In the genomic region with DNA sequence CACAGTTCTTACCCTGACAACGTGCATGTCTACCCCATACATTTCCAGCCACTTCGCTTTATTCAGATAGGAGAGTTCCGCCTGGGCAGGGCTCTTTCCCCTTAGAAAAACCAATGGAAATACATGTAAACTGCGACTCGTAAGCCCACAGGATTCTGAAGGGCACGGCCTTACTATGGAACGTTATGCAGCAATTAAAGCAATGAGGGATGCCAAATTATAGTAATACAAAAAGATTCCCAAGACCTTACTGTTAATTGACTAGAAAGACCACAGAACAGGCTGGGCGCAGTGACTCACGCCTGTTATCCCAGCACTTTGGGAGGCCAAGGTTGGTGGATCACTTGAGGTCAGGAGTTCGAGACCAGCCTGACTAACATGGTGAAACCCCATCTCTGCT, we compare ENCODE assay signal across 30 cellular contexts.
DNase-seq lines count a peak whose midpoint lies in the region; ATAC-seq and TF ChIP-seq lines count a peak whose summit lies in the region.
"Had no signal": no experiment of that assay in that cellular context is flagged by ENCODE, and none has a peak within 500 bp of the region (broad histone marks: within the 10 kb centered on the region; RNA-seq: fewer than 3 reads in every experiment).

No MANE protein-coding gene starts in this region.

- H3K4me2 ChIP-seq in neural progenitor cell: no peak overlapping the region

- TF ChIP-seq CTCF in astrocyte of the spinal cord (IDR thresholded peaks at IDR 0.05; ENCODE audit: low read depth, low read length) (no peak), neural progenitor cell (IDR thresholded peaks at IDR 0.05) (no peak)

- H3K27ac ChIP-seq in neural progenitor cell: no peak overlapping the region
- H3K27ac ChIP-seq: 22Rv1, brain microvascular endothelial cell, neutrophil, testis had no signal

- H3K4me3 ChIP-seq in MG63: no peak overlapping the region
- no peak overlapping the region for H3K4me3 ChIP-seq in astrocyte of the spinal cord (ENCODE audit: low read depth, low read length)
- H3K4me3 ChIP-seq in neural progenitor cell: no peak overlapping the region
- H3K4me3 ChIP-seq: testis had no signal

- H3K27ac Mint-ChIP-seq in neural progenitor cell (peak overlapping the region; percentile 18), T-cell (no peak overlapping the region)
- H3K27ac Mint-ChIP-seq: activated CD4-positive, alpha-beta memory T cell treated with anti-CD3 and anti-CD28 coated beads for 36 hours; activated naive CD8-positive, alpha-beta T cell treated with anti-CD3 and anti-CD28 coated beads, Interleukin-2, amount 50 U/mL, for 24 hours; stimulated activated naive CD8-positive, alpha-beta T cell treated with anti-CD3 and anti-CD28 coated beads, Interleukin-15, Interleukin-2, amounts not matched to agents 100 ng/mL and 50 ng/mL, for 24 hours; T-helper 17 cell had no signal

- H3K36me3 Mint-ChIP-seq in neural progenitor cell (no peaks in the 10 kb centered on the region), T-cell (no peaks in the 10 kb centered on the region)
- H3K36me3 Mint-ChIP-seq: activated CD4-positive, alpha-beta memory T cell treated with anti-CD3 and anti-CD28 coated beads for 36 hours; naive B cell had no signal

- no peak overlapping the region for H3K4me3 Mint-ChIP-seq in neural progenitor cell
- H3K4me3 Mint-ChIP-seq in T-cell: no peak overlapping the region
- H3K4me3 Mint-ChIP-seq: activated CD4-positive, alpha-beta memory T cell treated with anti-CD3 and anti-CD28 coated beads for 36 hours; activated naive CD8-positive, alpha-beta T cell treated with anti-CD3 and anti-CD28 coated beads, Interleukin-2, amount 50 U/mL, for 24 hours; naive B cell; stimulated activated naive CD8-positive, alpha-beta T cell treated with anti-CD3 and anti-CD28 coated beads, Interleukin-15, Interleukin-2, amounts not matched to agents 100 ng/mL and 50 ng/mL, for 24 hours; T-helper 17 cell had no signal

- in situ Hi-C loops in astrocyte of the spinal cord (cut with HindIII; ENCODE audit: low sequenced_read_pairs): no loop called here

- no peaks in the 10 kb centered on the region for H3K9me3 Mint-ChIP-seq in neural progenitor cell
- H3K9me3 Mint-ChIP-seq in T-cell: no peaks in the 10 kb centered on the region
- H3K9me3 Mint-ChIP-seq: activated CD4-positive, alpha-beta memory T cell treated with anti-CD3 and anti-CD28 coated beads for 36 hours; activated naive CD8-positive, alpha-beta T cell treated with anti-CD3 and anti-CD28 coated beads, Interleukin-2, amount 50 U/mL, for 24 hours; stimulated activated naive CD8-positive, alpha-beta T cell treated with anti-CD3 and anti-CD28 coated beads, Interleukin-15, Interleukin-2, amounts not matched to agents 100 ng/mL and 50 ng/mL, for 24 hours had no signal

- no peaks in the 10 kb centered on the region for H3F3A ChIP-seq in neural progenitor cell (ENCODE audit: low read depth)

- ATAC-seq in T-cell (replicated peaks in 1 of 4): no peak
- ATAC-seq: activated naive CD8-positive, alpha-beta T cell treated with anti-CD3 and anti-CD28 coated beads, Interleukin-2, amount 50 U/mL, for 24 hours; left ventricle myocardium superior; right cardiac atrium; Right ventricle myocardium inferior; SK-N-SH treated with all-trans-retinoic acid at 6 μM for 48 hours; T-helper 17 cell had no signal

- no peaks in the 10 kb centered on the region for H4K20me1 ChIP-seq in neural progenitor cell (ENCODE audit: low read depth)

- CTCF ChIA-PET in T-cell (lab: Charles Lee): no interaction called here

- H3K9me3 ChIP-seq in MG63 (no peaks in the 10 kb centered on the region), neural progenitor cell (ENCODE audit: low read depth) (no peaks in the 10 kb centered on the region)
- H3K9me3 ChIP-seq: neutrophil, testis had no signal

- H3K27me3 Mint-ChIP-seq in neural progenitor cell (ENCODE audit: insufficient read depth, low read depth) (no peaks in the 10 kb centered on the region), T-cell (peaks cover 2 to 7% of the 10 kb centered on the region in 2 donors)
- H3K27me3 Mint-ChIP-seq: activated CD4-positive, alpha-beta memory T cell treated with anti-CD3 and anti-CD28 coated beads for 36 hours had no signal

- peak; percentile 44 for DNase-seq in NCI-H526 treated with DMSO at 0.1 percent for 48 hours (lab: John Stamatoyannopoulos, UW)
- no peak for DNase-seq in NCI-H526 (lab: John Stamatoyannopoulos, UW)
- peak; percentile 30 for DNase-seq in MG63
- DNase-seq in astrocyte of the spinal cord (ENCODE audit: low read depth, low spot score): peak; percentile 90
- DNase-seq in neural progenitor cell (ENCODE audit: low spot score): no peak
- no peak for DNase-seq in T-cell
- DNase-seq in NCI-H748 treated with DMSO at 0.1 percent for 48 hours (lab: John Stamatoyannopoulos, UW): no peak
- DNase-seq in NCI-H345 (lab: John Stamatoyannopoulos, UW): no peak
- DNase-seq: activated CD4-positive, alpha-beta memory T cell treated with anti-CD3 and anti-CD28 coated beads for 36 hours; activated CD4-positive, alpha-beta T cell treated with anti-CD3 and anti-CD28 coated beads for 1 hour; activated CD8-positive, alpha-beta memory T cell treated with anti-CD3 and anti-CD28 coated beads, Interleukin-2, amount 50 U/mL, for 4 hours; activated naive CD4-positive, alpha-beta T cell; activated naive CD8-positive, alpha-beta T cell treated with anti-CD3 and anti-CD28 coated beads, Interleukin-2, amount 50 U/mL, for 24 hours; brain microvascular endothelial cell; glutamatergic neuron; left ventricle myocardium superior; midbrain; naive B cell; NCI-H1092 treated with DMSO at 0.1 percent for 48 hours; NCI-H187; NCI-H510A; stimulated activated CD4-positive, alpha-beta T cell treated with anti-CD3 and anti-CD28 coated beads, Interleukin-1b, Interleukin-23, amount 100 ng/mL, for 48 hours; T-helper 17 cell; testis had no signal

- H3K79me2 ChIP-seq in neural progenitor cell (ENCODE audit: low read depth): no peaks in the 10 kb centered on the region

- no peaks in the 10 kb centered on the region for H3K36me3 ChIP-seq in MG63
- no peaks in the 10 kb centered on the region for H3K36me3 ChIP-seq in neural progenitor cell
- H3K36me3 ChIP-seq: brain microvascular endothelial cell, neutrophil had no signal

- H3K27me3 ChIP-seq in MG63 (no peaks in the 10 kb centered on the region), neural progenitor cell (no peaks in the 10 kb centered on the region)
- H3K27me3 ChIP-seq: brain microvascular endothelial cell, testis had no signal

- H3K4me1 Mint-ChIP-seq in neural progenitor cell (peaks cover 34% of the 10 kb centered on the region), T-cell (no peaks in the 10 kb centered on the region)
- H3K4me1 Mint-ChIP-seq: activated naive CD8-positive, alpha-beta T cell treated with anti-CD3 and anti-CD28 coated beads, Interleukin-2, amount 50 U/mL, for 24 hours; naive B cell had no signal

- no peak overlapping the region for H2AFZ ChIP-seq in neural progenitor cell (replicated peaks)

- H3K4me1 ChIP-seq in neural progenitor cell: peaks cover 18% of the 10 kb centered on the region

- H3K9ac ChIP-seq in neural progenitor cell: no peak overlapping the region

- POLR2A ChIA-PET in T-cell (lab: Charles Lee): no interaction called here

Comparison
In these comparisons a context has a peak if more than half of its experiments do, and no peak if none do; other contexts are left out.
1. DNase-seq: peak in NCI-H526 treated with DMSO at 0.1 percent for 48 hours (single experiment), MG63 (single experiment) and astrocyte of the spinal cord (single experiment); none in NCI-H526 (0 of 2), neural progenitor cell (single experiment), T-cell (0 of 34), NCI-H748 treated with DMSO at 0.1 percent for 48 hours (single experiment) and NCI-H345 (single experiment).